8 cellular contexts compared by ENCODE assay signal in the genomic region with DNA sequence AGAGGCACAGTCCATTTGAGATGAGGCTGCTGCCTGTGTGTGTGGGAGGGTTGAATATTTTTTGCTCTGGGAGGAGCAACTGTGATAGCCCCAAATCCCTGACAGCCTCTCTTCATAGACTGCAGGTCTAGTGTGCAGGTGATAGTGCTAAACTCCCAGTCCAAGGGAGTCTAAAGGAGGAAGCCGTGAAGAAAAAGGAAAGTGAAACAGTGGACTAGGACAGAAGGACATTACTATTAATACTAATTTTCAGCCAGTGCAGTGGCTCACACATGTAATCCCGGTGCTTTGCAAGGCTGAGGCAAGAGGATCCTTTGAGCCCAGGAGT.
A peak's percentile ranks its signal among the peaks of the same experiment; 100 is the strongest.
DNase-seq lines count a peak whose midpoint lies in the region; ATAC-seq and TF ChIP-seq lines count a peak whose summit lies in the region.

No MANE protein-coding gene starts in this region.

- no peak overlapping the region for H3K4me3 ChIP-seq in GM23338
- no peak overlapping the region for H3K4me3 ChIP-seq in mesendoderm (ENCODE audit: low read length)
- no peak overlapping the region for H3K4me3 ChIP-seq in endodermal cell (ENCODE audit: low read length)

- no peak overlapping the region for H2AK5ac ChIP-seq in mesendoderm (ENCODE audit: low read length)

- no peaks in the 10 kb centered on the region for H3K9me2 ChIP-seq in GM23338 (ENCODE audit: insufficient read depth)

- H3K36me3 ChIP-seq in GM23338 (ENCODE audit: insufficient read depth) (no peaks in the 10 kb centered on the region), mesendoderm (ENCODE audit: control insufficient read depth, insufficient read depth, low read length) (no peaks in the 10 kb centered on the region), endodermal cell (ENCODE audit: control insufficient read depth, insufficient read depth, low read length) (no peaks in the 10 kb centered on the region)

- H3K4me2 ChIP-seq in GM23338 = peak overlapping the region; percentile 29; the same call in 1 of the 2 replicates
- H3K4me2 ChIP-seq in mesendoderm (ENCODE audit: low read length) = no peak overlapping the region

- H3K4me1 Mint-ChIP-seq in GM23338 = peaks cover 32% of the 10 kb centered on the region
- H3K4me1 Mint-ChIP-seq in activated T-helper 17 cell treated with anti-CD3 and anti-CD28 coated beads, Interleukin-2, amount 50 U/mL, for 72 hours = no peaks in the 10 kb centered on the region
- peaks cover 3% of the 10 kb centered on the region for H3K4me1 Mint-ChIP-seq in activated CD8-positive, alpha-beta T cell treated with anti-CD3 and anti-CD28 coated beads, Interleukin-2, amount 10 ng/mL, durations not matched to agents 7 days and 5 days (ENCODE audit: low read depth)
- peaks cover 8% of the 10 kb centered on the region for H3K4me1 Mint-ChIP-seq in endodermal cell

- H3K9ac ChIP-seq in mesendoderm (ENCODE audit: low read length) = no peak overlapping the region
- H3K9ac ChIP-seq in endodermal cell (ENCODE audit: extremely low read depth, low read length, poor library complexity, severe bottlenecking) = no peak overlapping the region

- H4K8ac ChIP-seq in mesendoderm (ENCODE audit: low read depth, low read length) = no peak overlapping the region

- H2BK5ac ChIP-seq in mesendoderm (ENCODE audit: low read length) = no peak overlapping the region

- POLR2A ChIA-PET in activated CD8-positive, alpha-beta T cell treated with anti-CD3 and anti-CD28 coated beads, Interleukin-2, amount 10 ng/mL, durations not matched to agents 7 days and 5 days (lab: Charles Lee) = no interaction called here

- no peaks in the 10 kb centered on the region for H4K20me1 ChIP-seq in GM23338 (replicated peaks; ENCODE audit: insufficient read depth)

- peak overlapping the region; percentile 72 for H2AFZ ChIP-seq in GM23338

- no peak for ATAC-seq in GM23338
- ATAC-seq in activated T-helper 17 cell treated with anti-CD3 and anti-CD28 coated beads, Interleukin-2, amount 50 U/mL, for 72 hours (replicated peaks) = no peak
- no peak for ATAC-seq in activated CD8-positive, alpha-beta T cell treated with anti-CD3 and anti-CD28 coated beads, Interleukin-2, amount 10 ng/mL, durations not matched to agents 7 days and 5 days

- H3K27ac ChIP-seq in GM23338 (ENCODE audit: low read depth) (no peak overlapping the region), mesendoderm (ENCODE audit: low read depth, low read length) (no peak overlapping the region), endodermal cell (ENCODE audit: low read depth, low read length) (no peak overlapping the region)

- H3K79me2 ChIP-seq in GM23338 (replicated peaks; ENCODE audit: insufficient read depth) = no peaks in the 10 kb centered on the region
- H3K79me2 ChIP-seq in mesendoderm (ENCODE audit: control insufficient read depth, insufficient read depth, low read length) = no peaks in the 10 kb centered on the region

- H3K9me3 ChIP-seq in endodermal cell (ENCODE audit: control insufficient read depth, low read length) = no peaks in the 10 kb centered on the region

- H2BK15ac ChIP-seq in mesendoderm (replicated peaks; ENCODE audit: low read depth) = peak overlapping the region; percentile 9

- H3K79me1 ChIP-seq in mesendoderm (ENCODE audit: low read length) = no peaks in the 10 kb centered on the region

- no peak overlapping the region for H3K18ac ChIP-seq in mesendoderm (ENCODE audit: low read length)

- DNase-seq in DMS 273 treated with DMSO at 0.1 percent for 48 hours (lab: John Stamatoyannopoulos, UW) (peak; percentile 50), GM23338 (ENCODE audit: low spot score) (no peak), SW480 (ENCODE audit: low spot score) (peak; percentile 7), mesendoderm (no peak), DMS79 treated with DMSO at 0.1 percent for 48 hours (lab: John Stamatoyannopoulos, UW) (no peak), endodermal cell (no peak)
- no peak for DNase-seq in activated CD8-positive, alpha-beta T cell treated with anti-CD3 and anti-CD28 coated beads, Interleukin-2, amount 10 ng/mL, durations not matched to agents 7 days and 5 days

- no peak overlapping the region for H3K4ac ChIP-seq in mesendoderm (ENCODE audit: low read depth, low read length)

- H3K36me3 Mint-ChIP-seq in GM23338 (ENCODE audit: low read depth) (peaks cover 4% of the 10 kb centered on the region; the same call in 1 of the 3 replicates), endodermal cell (ENCODE audit: low read depth) (no peaks in the 10 kb centered on the region)
- H3K36me3 Mint-ChIP-seq in activated T-helper 17 cell treated with anti-CD3 and anti-CD28 coated beads, Interleukin-2, amount 50 U/mL, for 72 hours (ENCODE audit: low read depth) = no peaks in the 10 kb centered on the region
- H3K36me3 Mint-ChIP-seq in activated CD8-positive, alpha-beta T cell treated with anti-CD3 and anti-CD28 coated beads, Interleukin-2, amount 10 ng/mL, durations not matched to agents 7 days and 5 days (ENCODE audit: low read depth) = no peaks in the 10 kb centered on the region

- H4K5ac ChIP-seq in mesendoderm (ENCODE audit: low read length) = no peak overlapping the region

- peak overlapping the region; percentile 38; the same call in 1 of the 2 replicates for H3K27ac Mint-ChIP-seq in GM23338
- H3K27ac Mint-ChIP-seq in activated T-helper 17 cell treated with anti-CD3 and anti-CD28 coated beads, Interleukin-2, amount 50 U/mL, for 72 hours = no peak overlapping the region
- no peak overlapping the region for H3K27ac Mint-ChIP-seq in activated CD8-positive, alpha-beta T cell treated with anti-CD3 and anti-CD28 coated beads, Interleukin-2, amount 10 ng/mL, durations not matched to agents 7 days and 5 days
- no peak overlapping the region for H3K27ac Mint-ChIP-seq in endodermal cell

- H3K56ac ChIP-seq in mesendoderm (ENCODE audit: low read length) = no peak overlapping the region

- WGBS in mesendoderm (ENCODE audit: extremely low coverage, insufficient coverage, low lambda C conversion rate) = no CpG with 5 or more reads among the region's 2 CpGs
- WGBS in endodermal cell (ENCODE audit: insufficient coverage in 1 of 2, insufficient read length in 1 of 2), 2 experiments = 88 to 92% methylated on average over 1 to 2 of the region's 2 CpGs

- H3K23ac ChIP-seq in mesendoderm (ENCODE audit: low read length) = no peak overlapping the region

- no peak for TF ChIP-seq CTCF in GM23338 (conservative IDR thresholded peaks at IDR 0.05; ENCODE audit: low read depth in 2 of 2)
- TF ChIP-seq CTCF in endodermal cell (conservative IDR thresholded peaks at IDR 0.05) = no peak

- CTCF ChIA-PET in activated CD8-positive, alpha-beta T cell treated with anti-CD3 and anti-CD28 coated beads, Interleukin-2, amount 10 ng/mL, durations not matched to agents 7 days and 5 days (lab: Charles Lee) = no interaction called here

- no peaks in the 10 kb centered on the region for H3K27me3 ChIP-seq in GM23338 (ENCODE audit: insufficient read depth)
- H3K27me3 ChIP-seq in mesendoderm (ENCODE audit: insufficient read depth, low read length, poor library complexity) = no peaks in the 10 kb centered on the region
- no peaks in the 10 kb centered on the region for H3K27me3 ChIP-seq in endodermal cell (ENCODE audit: control insufficient read depth, insufficient read depth, low read length, poor library complexity, severe bottlenecking)

- no peak overlapping the region for H2BK120ac ChIP-seq in mesendoderm (ENCODE audit: low read depth, low read length)

- H3F3A ChIP-seq in GM23338 (replicated peaks; ENCODE audit: low read depth) = no peaks in the 10 kb centered on the region

- no peaks in the 10 kb centered on the region for H3K9me3 Mint-ChIP-seq in GM23338
- no peaks in the 10 kb centered on the region for H3K9me3 Mint-ChIP-seq in activated T-helper 17 cell treated with anti-CD3 and anti-CD28 coated beads, Interleukin-2, amount 50 U/mL, for 72 hours
- H3K9me3 Mint-ChIP-seq in activated CD8-positive, alpha-beta T cell treated with anti-CD3 and anti-CD28 coated beads, Interleukin-2, amount 10 ng/mL, durations not matched to agents 7 days and 5 days (ENCODE audit: insufficient read depth) = no peaks in the 10 kb centered on the region
- no peaks in the 10 kb centered on the region for H3K9me3 Mint-ChIP-seq in endodermal cell

- H3K4me3 Mint-ChIP-seq in GM23338 (no peak overlapping the region), endodermal cell (no peak overlapping the region)
- no peak overlapping the region for H3K4me3 Mint-ChIP-seq in activated T-helper 17 cell treated with anti-CD3 and anti-CD28 coated beads, Interleukin-2, amount 50 U/mL, for 72 hours
- no peak overlapping the region for H3K4me3 Mint-ChIP-seq in activated CD8-positive, alpha-beta T cell treated with anti-CD3 and anti-CD28 coated beads, Interleukin-2, amount 10 ng/mL, durations not matched to agents 7 days and 5 days

- H3K27me3 Mint-ChIP-seq in GM23338 (ENCODE audit: insufficient read depth, low read depth, poor library complexity) (peaks cover 1% of the 10 kb centered on the region), endodermal cell (ENCODE audit: insufficient read depth) (no peaks in the 10 kb centered on the region)
- peaks cover 3% of the 10 kb centered on the region for H3K27me3 Mint-ChIP-seq in activated T-helper 17 cell treated with anti-CD3 and anti-CD28 coated beads, Interleukin-2, amount 50 U/mL, for 72 hours
- peaks cover 11% of the 10 kb centered on the region for H3K27me3 Mint-ChIP-seq in activated CD8-positive, alpha-beta T cell treated with anti-CD3 and anti-CD28 coated beads, Interleukin-2, amount 10 ng/mL, durations not matched to agents 7 days and 5 days (ENCODE audit: low read depth)

- H3K4me1 ChIP-seq in GM23338 (ENCODE audit: insufficient read depth) (peaks cover 19% of the 10 kb centered on the region), mesendoderm (ENCODE audit: control insufficient read depth, low read depth, low read length) (no peaks in the 10 kb centered on the region), endodermal cell (ENCODE audit: control insufficient read depth, insufficient read depth, low read length) (no peaks in the 10 kb centered on the region)

Comparison
In these comparisons a context has a peak if more than half of its experiments do, and no peak if none do; other contexts are left out.
1. DNase-seq: peak in DMS 273 treated with DMSO at 0.1 percent for 48 hours (single experiment) and SW480 (single experiment); none in GM23338 (single experiment), mesendoderm (single experiment), DMS79 treated with DMSO at 0.1 percent for 48 hours (single experiment), activated CD8-positive, alpha-beta T cell treated with anti-CD3 and anti-CD28 coated beads, Interleukin-2, amount 10 ng/mL, durations not matched to agents 7 days and 5 days (single experiment) and endodermal cell (single experiment).